ENCODE assay signal across 16 cellular contexts in the genomic region with DNA sequence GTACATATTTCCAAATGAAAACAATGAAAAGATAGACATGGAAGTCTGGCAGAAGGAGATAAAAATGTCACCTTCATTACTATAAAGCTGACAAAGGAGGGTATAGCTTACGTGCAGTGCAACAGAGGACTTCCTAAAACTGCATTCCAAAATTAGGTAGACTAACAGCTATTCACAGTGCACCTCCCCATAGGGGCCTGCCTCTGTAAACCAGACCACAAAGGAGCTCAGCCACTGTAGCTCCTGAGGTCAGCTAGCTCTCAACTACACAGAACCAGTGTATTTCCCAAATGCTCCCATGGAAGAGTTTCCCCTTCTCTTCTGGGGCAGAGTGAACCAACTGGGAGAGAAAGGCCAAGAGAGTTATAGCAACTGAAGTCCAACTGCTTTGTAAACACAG. TPM values are rescaled to one million over a fixed set of nuclear protein-coding genes. Genes with fewer than 3 reads are reported as not detected.
DNase-seq lines count a peak whose midpoint lies in the region; ATAC-seq lines count a peak whose summit lies in the region.
"Had no signal": no experiment of that assay in that cellular context is flagged by ENCODE, and none has a peak within 500 bp of the region (broad histone marks: within the 10 kb centered on the region; RNA-seq: fewer than 3 reads in every experiment).

No MANE protein-coding gene starts in this region.

- no peak overlapping the region for H3K4ac ChIP-seq in neuronal stem cell (ENCODE audit: low read length)

- peak overlapping the region; percentile 20 for H3K4me2 ChIP-seq in Karpas-422 (ENCODE audit: low read depth, low read length, poor library complexity, severe bottlenecking)
- no peak overlapping the region for H3K4me2 ChIP-seq in neuronal stem cell (ENCODE audit: insufficient read depth, low read length, poor library complexity, severe bottlenecking)

- no peak overlapping the region for H2AK5ac ChIP-seq in neuronal stem cell (ENCODE audit: low read depth, low read length)

- no peak overlapping the region for H2BK15ac ChIP-seq in neuronal stem cell (ENCODE audit: low read length)

- no peak overlapping the region for H2BK12ac ChIP-seq in neuronal stem cell (ENCODE audit: low read length)

- no peak overlapping the region for H3K23ac ChIP-seq in neuronal stem cell (ENCODE audit: low read depth, low read length, poor library complexity)

- H3K36me3 ChIP-seq in Karpas-422 (ENCODE audit: insufficient read depth, low read length) = no peaks in the 10 kb centered on the region
- no peaks in the 10 kb centered on the region for H3K36me3 ChIP-seq in neuronal stem cell (replicated peaks in 1 of 2; ENCODE audit: control insufficient read depth in 2 of 2, insufficient read depth in 2 of 2, low read length in 2 of 2)
- H3K36me3 ChIP-seq: HAP-1 had no signal

- ATAC-seq in left lobe of liver (peak; percentile 46), HG02885 (IDR thresholded peaks at IDR 0.05; ENCODE audit: poor library complexity, unreplicated experiment) (no peak), HG02973 (IDR thresholded peaks at IDR 0.05; ENCODE audit: unreplicated experiment) (no peak)
- ATAC-seq: GM12878 had no signal

- H3K9me2 ChIP-seq in Karpas-422 (replicated peaks; ENCODE audit: insufficient read depth, low read length) = no peaks in the 10 kb centered on the region

- H3K27me3 ChIP-seq in Karpas-422 (ENCODE audit: low read length) (no peaks in the 10 kb centered on the region), neuronal stem cell (ENCODE audit: control insufficient read depth in 3 of 3, insufficient read depth in 3 of 3, low read depth in 1 of 3, low read length in 3 of 3) (no peaks in the 10 kb centered on the region)

- in situ Hi-C loops in G401 (cut with HindIII; ENCODE audit: low sequenced_read_pairs) = no loop called here

- H3K79me2 ChIP-seq in Karpas-422 (ENCODE audit: low read length) = no peaks in the 10 kb centered on the region

- no CpG with 5 or more reads among the region's 1 CpG for WGBS in neuronal stem cell (ENCODE audit: extremely low coverage in 2 of 2, insufficient read length in 2 of 2, insufficient replicate concordance in 1 of 2), 2 donors

- H2AFZ ChIP-seq in Karpas-422 (ENCODE audit: low read length) = peak overlapping the region; percentile 78
- peak overlapping the region; percentile 33 for H2AFZ ChIP-seq in neuronal stem cell (ENCODE audit: low read length)

- no peaks in the 10 kb centered on the region for H3K9me3 ChIP-seq in Karpas-422 (ENCODE audit: low read length)
- no peaks in the 10 kb centered on the region for H3K9me3 ChIP-seq in neuronal stem cell (replicated peaks in 1 of 2; ENCODE audit: control insufficient read depth in 2 of 2, insufficient read depth in 1 of 2, low read depth in 1 of 2, low read length in 2 of 2)
- H3K9me3 ChIP-seq: Caco-2, HAP-1 had no signal

- H3K4me1 ChIP-seq in Karpas-422 (ENCODE audit: low read length) (peaks cover 39% of the 10 kb centered on the region), neuronal stem cell (ENCODE audit: control insufficient read depth in 2 of 2, insufficient read depth in 1 of 2, low read depth in 1 of 2, low read length in 2 of 2) (no peaks in the 10 kb centered on the region)
- H3K4me1 ChIP-seq: Caco-2, HAP-1 had no signal

- H3K9ac ChIP-seq in Karpas-422 (ENCODE audit: low read length) = peak overlapping the region; percentile 17; the same call in 1 of the 2 replicates
- no peak overlapping the region for H3K9ac ChIP-seq in neuronal stem cell (ENCODE audit: low read depth, low read length, poor library complexity)

- H2BK5ac ChIP-seq in neuronal stem cell (ENCODE audit: low read length) = no peak overlapping the region

- H4K20me1 ChIP-seq in Karpas-422 (ENCODE audit: insufficient read depth, low read depth, low read length) = no peaks in the 10 kb centered on the region

- no peaks in the 10 kb centered on the region for H3K79me1 ChIP-seq in neuronal stem cell (ENCODE audit: low read depth, low read length)

- H3K27ac ChIP-seq in Karpas-422 (ENCODE audit: low read length) (no peak overlapping the region), neuronal stem cell (replicated peaks; ENCODE audit: low read length) (no peak overlapping the region)
- H3K27ac ChIP-seq: C4-2B had no signal

- no peak overlapping the region for H3K4me3 ChIP-seq in Karpas-422 (ENCODE audit: low read length)
- no peak overlapping the region for H3K4me3 ChIP-seq in neuronal stem cell (ENCODE audit: low read length in 2 of 2)
- H3K4me3 ChIP-seq: GM12878, HAP-1 had no signal

- no peak overlapping the region for H4K8ac ChIP-seq in neuronal stem cell (ENCODE audit: low read depth, low read length)

- H4K91ac ChIP-seq in neuronal stem cell (ENCODE audit: low read depth, low read length, poor library complexity) = no peak overlapping the region

- no peak overlapping the region for H2BK120ac ChIP-seq in neuronal stem cell (ENCODE audit: low read depth, low read length)

- H3K18ac ChIP-seq in neuronal stem cell (ENCODE audit: low read length) = peak overlapping the region; percentile 28

- DNase-seq in Karpas-422 (no peak), left lobe of liver (ENCODE audit: low spot score) (no peak), neuronal stem cell (ENCODE audit: low spot score) (no peak), NCI-H748 treated with DMSO at 0.1 percent for 48 hours (lab: John Stamatoyannopoulos, UW) (no peak), G401 (ENCODE audit: low spot score) (no peak)
- DNase-seq: AML-193; Caco-2; CD4-positive, alpha-beta T cell; DMS153; DMS79; KBM-7 had no signal

- no peak overlapping the region for H3K14ac ChIP-seq in neuronal stem cell (ENCODE audit: low read length)

RNA-seq across cellular contexts. Expression of a gene that starts 31.2 kb away (rescaled TPM):
- 1.7 and 2.1 TPM in 2 replicates for total RNA-seq in Karpas-422 (2014; rRNA removed; shearing (Covaris generic); ENCODE audit: low replicate concordance)
- 34.2 TPM for total RNA-seq in left lobe of liver
- 4.5 TPM for polyA plus RNA-seq in neuronal stem cell (2013, experiment 1 of 2)
- 4.6 TPM for polyA plus RNA-seq in neuronal stem cell (2013, experiment 2 of 2)
- total RNA-seq in G401 (2014; rRNA removed; shearing (Covaris generic)) = not detected in 2 replicates

Comparison
In these comparisons a context has a peak if more than half of its experiments do, and no peak if none do; other contexts are left out.
1. RNA of a gene that starts 31.2 kb away (total RNA-seq): 34.2 TPM in left lobe of liver (single experiment); 1.7 to 2.1 TPM in Karpas-422 and not detected in G401; every median in the first group is over 10 times any median in the second.